24 cellular contexts compared by ENCODE assay signal in the genomic region with DNA sequence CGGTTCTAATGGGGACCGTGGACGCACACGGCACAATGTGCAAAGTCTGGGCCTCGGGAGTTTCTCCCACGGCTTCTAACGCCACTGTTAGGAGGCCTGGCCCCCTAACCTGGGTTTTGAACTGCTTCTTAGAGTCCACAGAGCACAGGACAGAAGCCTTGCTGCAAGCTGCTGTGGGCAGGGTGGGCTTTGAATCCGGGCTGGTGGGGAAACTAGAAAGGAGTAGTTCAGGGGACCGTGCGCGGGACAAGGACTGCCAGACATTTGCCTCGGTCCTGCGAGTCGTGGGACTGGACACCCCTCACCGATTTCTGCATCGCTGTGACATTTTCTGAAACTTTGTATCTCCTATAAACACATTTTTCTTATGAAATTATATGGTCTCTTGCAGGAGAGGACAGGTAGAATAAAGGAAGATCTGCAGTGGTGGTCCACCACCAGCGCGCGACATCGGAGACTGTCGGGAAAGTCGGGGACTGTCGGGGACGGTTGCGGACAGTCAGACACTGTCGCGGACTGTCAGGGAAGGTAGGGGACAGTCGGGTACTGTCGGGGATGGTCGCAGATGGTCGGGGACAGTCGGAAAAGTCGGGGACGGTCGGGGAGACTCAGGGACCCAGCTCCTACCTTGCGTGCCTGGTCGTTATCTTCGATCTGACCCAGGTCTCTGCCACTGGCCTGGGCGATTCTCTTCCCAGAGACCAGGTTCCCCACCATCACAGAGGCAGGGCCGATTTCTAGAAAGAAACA.
"Had no signal": no experiment of that assay in that cellular context is flagged by ENCODE, and none has a peak within 500 bp of the region (broad histone marks: within the 10 kb centered on the region; RNA-seq: fewer than 3 reads in every experiment).

No MANE protein-coding gene starts in this region.

- H3K4me3 Mint-ChIP-seq: endodermal cell; neural crest cell; stimulated activated memory B cell treated with anti-CD40 and anti-IgM and Interleukin-4, amounts not matched to agents 10 μg/mL and 1 μg/mL and 100 μg/mL, for 72 hours; stimulated activated naive CD8-positive, alpha-beta T cell treated with anti-CD3 and anti-CD28 coated beads, Interleukin-15, Interleukin-2, amounts not matched to agents 100 ng/mL and 50 ng/mL, for 24 hours had no signal

- FAIRE-seq: islet of Langerhans, pancreas, small intestine had no signal

- H3K36me3 ChIP-seq: colonic mucosa had no signal

- H3K27me3 Mint-ChIP-seq: progenitor cell of endocrine pancreas; stimulated activated naive CD8-positive, alpha-beta T cell treated with anti-CD3 and anti-CD28 coated beads, Interleukin-15, Interleukin-2, amounts not matched to agents 100 ng/mL and 50 ng/mL, for 24 hours had no signal

- H3K27ac Mint-ChIP-seq: stimulated activated memory B cell treated with anti-CD40 and anti-IgM and Interleukin-4, amounts not matched to agents 10 μg/mL and 1 μg/mL and 100 μg/mL, for 72 hours; stimulated activated naive CD8-positive, alpha-beta T cell treated with anti-CD3 and anti-CD28 coated beads, Interleukin-15, Interleukin-2, amounts not matched to agents 100 ng/mL and 50 ng/mL, for 24 hours had no signal

- H3K27ac ChIP-seq: colonic mucosa, heart left ventricle, pancreas, tibial artery, upper lobe of left lung, vagina had no signal

- ATAC-seq: heart left ventricle; left lobe of liver; mucosa of descending colon; naive thymus-derived CD8-positive, alpha-beta T cell; pancreas; right cardiac atrium had no signal

- H3K4me1 ChIP-seq: colonic mucosa, heart left ventricle, pancreas, upper lobe of left lung, vagina had no signal

- DNase-seq: colonic mucosa; dermis blood vessel endothelial cell; endodermal cell; erythroblast; foreskin melanocyte; heart left ventricle; hippocampal formation; mucosa of descending colon; nucleus accumbens; pancreas; right cardiac atrium; small intestine; stimulated activated CD4-positive, alpha-beta T cell treated with anti-CD3 and anti-CD28 coated beads, Interleukin-4, amount 100 ng/mL, for 1 hour; stimulated activated CD8-positive, alpha-beta memory T cell treated with anti-CD3 and anti-CD28 coated beads, Interleukin-4, amount 100 ng/mL, for 48 hours; upper lobe of left lung had no signal

- H3K36me3 Mint-ChIP-seq: stimulated activated memory B cell treated with anti-CD40 and anti-IgM and Interleukin-4, amounts not matched to agents 10 μg/mL and 1 μg/mL and 100 μg/mL, for 72 hours had no signal

- H3K9me3 Mint-ChIP-seq: endodermal cell; naive thymus-derived CD8-positive, alpha-beta T cell; neural crest cell; stimulated activated memory B cell treated with anti-CD40 and anti-IgM and Interleukin-4, amounts not matched to agents 10 μg/mL and 1 μg/mL and 100 μg/mL, for 72 hours; stimulated activated naive CD8-positive, alpha-beta T cell treated with anti-CD3 and anti-CD28 coated beads, Interleukin-15, Interleukin-2, amounts not matched to agents 100 ng/mL and 50 ng/mL, for 24 hours had no signal

- H3K9me3 ChIP-seq: colonic mucosa, heart left ventricle, mucosa of descending colon, pancreas, tibial artery, upper lobe of left lung, vagina had no signal

- H3K4me3 ChIP-seq: colonic mucosa, heart left ventricle, mucosa of descending colon, pancreas, tibial artery, upper lobe of left lung, vagina had no signal

- H3K27me3 ChIP-seq: colonic mucosa, heart left ventricle, pancreas, tibial artery, upper lobe of left lung, vagina had no signal
